ENCODE assay signal across 1 cellular context in genomic region chr6:35736982-35737412, GRCh38.
TF ChIP-seq lines count a peak whose summit lies in the region.

ARMC12 (plus strand) TSS chr6:35737032; CDS start chr6:35737109, 77 bp downstream.

TF ChIP-seq in HCT116, 20 proteins besides CTCF, POLR2A, EP300 and RAD21 (continued from another document):
- no peak for TF ChIP-seq EZH2phosphoT487 (IDR thresholded peaks at IDR 0.05; ENCODE audit: borderline replicate concordance)
- TF ChIP-seq JUND (IDR thresholded peaks at IDR 0.05) = no peak
- TF ChIP-seq EGR1 (IDR thresholded peaks at IDR 0.05; ENCODE audit: low read depth) = no peak
